In genomic region chr13:34941436-34941834, GRCh38 we compare ENCODE assay signal across 9 cellular contexts. TPM values are rescaled to one million over a fixed set of nuclear protein-coding genes. Genes with fewer than 3 reads are reported as not detected.
DNase-seq lines count a peak whose midpoint lies in the region; ATAC-seq, FAIRE-seq and TF ChIP-seq lines count a peak whose summit lies in the region.
"Had no signal": no experiment of that assay in that cellular context is flagged by ENCODE, and none has a peak within 500 bp of the region (broad histone marks: within the 10 kb centered on the region; RNA-seq: fewer than 3 reads in every experiment).

No MANE protein-coding gene starts in this region.

- peak overlapping the region; percentile 92 for H3K4me3 ChIP-seq in A673 (ENCODE audit: low read depth, low read length, poor library complexity, severe bottlenecking)
- peak overlapping the region; percentile 98; the same call in 1 of the 2 replicates for H3K4me3 ChIP-seq in IMR-90 (ENCODE audit: insufficient read depth, low read depth, low read length)
- H3K4me3 ChIP-seq in mucosa of rectum (ENCODE audit: low read length in 2 of 2) = peak overlapping the region; percentile 66 to 76

- H3K79me1 ChIP-seq in IMR-90 (ENCODE audit: low read depth in 1 of 2, low read length in 2 of 2) = 0 out of 4 replicates have a peak, but pooled peaks cover 0 to 2% of the 10 kb centered on the region in 2 experiments

- H3K27ac Mint-ChIP-seq in chondrocyte (ENCODE audit: unreplicated experiment) = no peak overlapping the region

- DNase-seq in A673 (ENCODE audit: low spot score) = no peak
- no peak for DNase-seq in IMR-90
- DNase-seq in chondrocyte (ENCODE audit: low spot score) = no peak
- no peak for DNase-seq in LoVo (ENCODE audit: low spot score)
- DNase-seq in HCEC 1CT = no peak
- DNase-seq in NCI-H1105 treated with DMSO at 0.1 percent for 48 hours (lab: John Stamatoyannopoulos, UW) = no peak
- DNase-seq in H54 (ENCODE audit: insufficient read length, low spot score) = no peak

- H3K9me1 ChIP-seq in IMR-90 (ENCODE audit: insufficient read depth, low read length) = no peaks in the 10 kb centered on the region; the same call in 1 of the 2 replicates

- H3K4me1 ChIP-seq in A673 (ENCODE audit: insufficient read depth, low read length, poor library complexity, severe bottlenecking) (peaks cover 7% of the 10 kb centered on the region), IMR-90 (ENCODE audit: control insufficient read depth, insufficient read depth, low read length) (peaks cover 4% of the 10 kb centered on the region; the same call in 1 of the 2 replicates), mucosa of rectum (ENCODE audit: control insufficient read depth in 2 of 2, insufficient read depth in 2 of 2, low read length in 2 of 2) (peaks cover 2 to 8% of the 10 kb centered on the region in 2 donors)

- in situ Hi-C loops in IMR-90 (cut with MboI; ENCODE audit: low sequenced_read_pairs) = no loop called here

- no peak overlapping the region for H2BK120ac ChIP-seq in IMR-90 (ENCODE audit: low read depth, low read length)

- no peak overlapping the region for H2AK5ac ChIP-seq in IMR-90 (ENCODE audit: low read depth, low read length)

- no peak overlapping the region for H2BK5ac ChIP-seq in IMR-90 (ENCODE audit: low read depth, low read length, poor library complexity, severe bottlenecking)

- H3K9ac ChIP-seq in IMR-90 (ENCODE audit: low read depth, low read length) = no peak overlapping the region
- no peak overlapping the region for H3K9ac ChIP-seq in mucosa of rectum (ENCODE audit: low read depth in 1 of 2, low read length in 2 of 2)

- peak overlapping the region; percentile 95 for H2AFZ ChIP-seq in IMR-90 (replicated peaks; ENCODE audit: low read length, poor library complexity)

- H3K36me3 Mint-ChIP-seq in chondrocyte (ENCODE audit: low read depth) = no peaks in the 10 kb centered on the region

- H3K4me1 Mint-ChIP-seq in chondrocyte (ENCODE audit: low read depth) = peaks cover 16% of the 10 kb centered on the region

- no peak overlapping the region for H4K8ac ChIP-seq in IMR-90 (ENCODE audit: low read depth in 2 of 2, low read length in 2 of 2)

- H3K4me3 Mint-ChIP-seq in chondrocyte (ENCODE audit: unreplicated experiment) = peak overlapping the region; percentile 88

- no peak overlapping the region for H3K23ac ChIP-seq in IMR-90 (ENCODE audit: low read depth, low read length)

- H3K56ac ChIP-seq in IMR-90 (ENCODE audit: extremely low read depth, insufficient read depth, low read length) = no peak overlapping the region

- CTCF ChIA-PET in A673 (lab: Charles Lee) = no interaction called here
- CTCF ChIA-PET in IMR-90 (lab: Yijun Ruan, JAX) = no interaction called here

- intact Hi-C loops in A673 (cut with micrococcal nuclease; ENCODE audit: unreplicated experiment) = no loop called here
- intact Hi-C loops in IMR-90 (cut with micrococcal nuclease) = loop anchor here (10.0 kb wide), 1 partner anchor 1007 kb away; no protein-coding TSS in a partner anchor

- H3K9me3 ChIP-seq in A673 (ENCODE audit: low read depth, low read length, poor library complexity, severe bottlenecking) = no peaks in the 10 kb centered on the region
- H3K9me3 ChIP-seq in IMR-90 (ENCODE audit: control insufficient read depth, insufficient read depth, low read length) = no peaks in the 10 kb centered on the region
- no peaks in the 10 kb centered on the region for H3K9me3 ChIP-seq in mucosa of rectum (ENCODE audit: control insufficient read depth in 2 of 2, low read length in 2 of 2)

- dilution Hi-C loops in IMR-90 (cut with HindIII; ENCODE audit: low sequenced_read_pairs, unreplicated experiment) = no loop called here

- H2AK9ac ChIP-seq in IMR-90 (replicated peaks; ENCODE audit: low read depth, low read length, poor library complexity) = peak overlapping the region; percentile 1

- no CpG with 5 or more reads among the region's 13 CpGs for WGBS in IMR-90 (ENCODE audit: extremely low coverage in 2 of 2, insufficient read length in 1 of 2), 2 experiments

- H3K4ac ChIP-seq in IMR-90 (ENCODE audit: low read depth, low read length) = no peak overlapping the region

- no peak overlapping the region for H4K5ac ChIP-seq in IMR-90 (ENCODE audit: low read depth, low read length)

- peaks cover 16% of the 10 kb centered on the region for H3K27me3 ChIP-seq in A673 (replicated peaks; ENCODE audit: insufficient read depth, low read depth, low read length, poor library complexity)
- peaks cover 14% of the 10 kb centered on the region for H3K27me3 ChIP-seq in IMR-90 (ENCODE audit: control insufficient read depth, insufficient read depth, low read length)
- peaks cover 6 to 10% of the 10 kb centered on the region in 2 donors for H3K27me3 ChIP-seq in mucosa of rectum (ENCODE audit: control insufficient read depth in 2 of 2, insufficient read depth in 2 of 2, low read length in 2 of 2)

- TF ChIP-seq POLR2A in IMR-90 (IDR thresholded peaks at IDR 0.05; ENCODE audit: low read depth, low read length) (no peak), H54 (IDR thresholded peaks at IDR 0.05; ENCODE audit: low read depth, low read length) (no peak)

- no peak for FAIRE-seq in H54 (lab: Jason Lieb, UNC)

- BruUV-seq in A673 (replicated peaks; lab: Mats Ljungman, UMichigan) = no TSS peak
- BruUV-seq in IMR-90 (replicated peaks; lab: Mats Ljungman, UMichigan) = no TSS peak

- no peak for ATAC-seq in IMR-90 (ENCODE audit: low read depth)

- no peak for TF ChIP-seq CTCF in A673 (conservative IDR thresholded peaks at IDR 0.05; ENCODE audit: low read depth, low read length)
- no peak for TF ChIP-seq CTCF in IMR-90 (conservative IDR thresholded peaks at IDR 0.05; ENCODE audit: low read depth, low read length)
- TF ChIP-seq CTCF in chondrocyte (IDR thresholded peaks at IDR 0.05) = no peak

- no peaks in the 10 kb centered on the region for H4K20me1 ChIP-seq in IMR-90 (ENCODE audit: insufficient read depth, low read length)

- H4K91ac ChIP-seq in IMR-90 (ENCODE audit: insufficient read depth, low read depth, low read length) = no peak overlapping the region

- H3K27ac ChIP-seq in A673 (ENCODE audit: low read depth, low read length, poor library complexity, severe bottlenecking) (no peak overlapping the region), IMR-90 (ENCODE audit: insufficient read depth, low read length) (no peak overlapping the region), mucosa of rectum (ENCODE audit: low read depth in 2 of 2, low read length in 2 of 2) (peak overlapping the region in 1 of 2 donors; percentile 13)
- H3K27ac ChIP-seq: epithelial cell of prostate had no signal

- no peak overlapping the region for H3K18ac ChIP-seq in IMR-90 (ENCODE audit: low read depth, low read length)

- H2BK20ac ChIP-seq in IMR-90 (ENCODE audit: low read depth, low read length) = no peak overlapping the region

- POLR2A ChIA-PET in A673 (lab: Charles Lee; ENCODE audit: low non-redundant PET) (no interaction called here), IMR-90 (lab: Charles Lee; ENCODE audit: unreplicated experiment) (no interaction called here)

- H3K36me3 ChIP-seq in A673 (ENCODE audit: insufficient read depth, low read length, poor library complexity, severe bottlenecking) (no peaks in the 10 kb centered on the region), IMR-90 (ENCODE audit: control insufficient read depth, insufficient read depth, low read length) (no peaks in the 10 kb centered on the region), mucosa of rectum (ENCODE audit: control insufficient read depth in 2 of 2, insufficient read depth in 2 of 2, low read length in 2 of 2) (no peaks in the 10 kb centered on the region)

- H2BK15ac ChIP-seq in IMR-90 (ENCODE audit: low read depth, low read length) = no peak overlapping the region

- TF ChIP-seq RAD21 in IMR-90 (IDR thresholded peaks at IDR 0.05; ENCODE audit: low read length) = no peak

- H3K9me3 Mint-ChIP-seq in chondrocyte (ENCODE audit: low read depth) = no peaks in the 10 kb centered on the region

- peak overlapping the region; percentile 99 for H3K4me2 ChIP-seq in IMR-90 (ENCODE audit: low read depth, low read length)

- H3K14ac ChIP-seq in IMR-90 (replicated peaks; ENCODE audit: low read depth, low read length) = no peak overlapping the region

- peaks cover 27% of the 10 kb centered on the region for H3K27me3 Mint-ChIP-seq in chondrocyte (ENCODE audit: low read depth)

TF ChIP-seq in IMR-90, 13 proteins besides CTCF, POLR2A, EP300 and RAD21:
- TF ChIP-seq SMC3 (IDR thresholded peaks at IDR 0.05; ENCODE audit: low read depth, low read length) (no peak), MAZ (IDR thresholded peaks at IDR 0.05; ENCODE audit: borderline replicate concordance, low read depth, low read length) (no peak), FOS (IDR thresholded peaks at IDR 0.05; ENCODE audit: low read depth, low read length) (no peak), BHLHE40 (IDR thresholded peaks at IDR 0.05; ENCODE audit: low read depth, low read length) (no peak), ELK1 (IDR thresholded peaks at IDR 0.05; ENCODE audit: borderline replicate concordance, low read depth, low read length) (no peak), MAFK (IDR thresholded peaks at IDR 0.05; ENCODE audit: low read depth, low read length) (no peak), RFX5 (IDR thresholded peaks at IDR 0.05; ENCODE audit: low read depth, low read length) (no peak), CEBPB (IDR thresholded peaks at IDR 0.05; ENCODE audit: low read depth, low read length) (no peak)

RNA-seq across cellular contexts. Expression of gene NBEA, which starts 0.6 kb away (rescaled TPM):
- total RNA-seq in A673 (2021) = 4.2 and 6.2 TPM in 2 replicates
- total RNA-seq in IMR-90 (2012; rRNA removed) = 2.2 TPM in 2 replicates
- 0.49 and 0.82 TPM in 2 replicates for polyA plus RNA-seq in IMR-90 (2012; rRNA removed)
- polyA plus RNA-seq in IMR-90 (2012; cell fraction: cytosol; rRNA removed) = 0.24 and 0.32 TPM in 2 replicates
- polyA plus RNA-seq in IMR-90 (2012; cell fraction: nucleus; rRNA removed; ENCODE audit: low replicate concordance) = 0.39 and 2.1 TPM in 2 replicates
- total RNA-seq in chondrocyte = 4.4 to 9.7 TPM (median 4.9 TPM) in 3 replicates
